Comparison of ENCODE assay signal across 24 cellular contexts in the genomic region with DNA sequence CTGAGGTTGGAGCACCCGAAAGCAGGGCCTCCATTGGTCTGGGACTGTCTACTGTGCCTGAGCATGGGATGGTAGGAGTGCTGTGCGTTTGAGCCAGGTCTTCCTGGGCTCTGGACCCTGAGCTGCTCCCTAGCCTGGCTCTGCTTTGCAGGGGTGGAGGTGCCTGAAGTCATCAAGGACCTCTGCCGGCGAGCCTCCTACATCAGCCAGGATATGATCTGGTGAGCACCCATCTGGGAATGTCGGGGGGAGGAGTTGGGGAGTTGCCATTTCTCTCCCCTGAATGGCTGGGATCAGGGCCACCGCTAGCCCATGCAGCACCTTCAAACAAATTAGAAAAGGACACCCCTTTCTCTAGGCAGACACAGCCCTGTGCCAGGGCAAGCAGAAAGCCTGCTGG. TPM values are rescaled to one million over a fixed set of nuclear protein-coding genes. Genes with fewer than 3 reads are reported as not detected.
"Had no signal": no experiment of that assay in that cellular context is flagged by ENCODE, and none has a peak within 500 bp of the region (broad histone marks: within the 10 kb centered on the region; RNA-seq: fewer than 3 reads in every experiment).

No MANE protein-coding gene starts in this region.

- H3K9me3 ChIP-seq: psoas muscle, right lobe of liver, tibial artery, upper lobe of left lung, vagina had no signal

- H3K4me3 Mint-ChIP-seq: naive B cell; nephron; stimulated activated memory B cell treated with anti-CD40 and anti-IgM and Interleukin-4, amounts not matched to agents 10 μg/mL and 1 μg/mL and 100 μg/mL, for 72 hours; stimulated activated naive CD8-positive, alpha-beta T cell treated with anti-CD3 and anti-CD28 coated beads, Interleukin-15, Interleukin-2, amounts not matched to agents 100 ng/mL and 50 ng/mL, for 24 hours had no signal

- H3K27ac ChIP-seq: dorsolateral prefrontal cortex, hepatocyte, psoas muscle, right lobe of liver, tibial artery, upper lobe of left lung, vagina had no signal

- H3K27ac Mint-ChIP-seq: nephron; stimulated activated memory B cell treated with anti-CD40 and anti-IgM and Interleukin-4, amounts not matched to agents 10 μg/mL and 1 μg/mL and 100 μg/mL, for 72 hours; stimulated activated naive CD8-positive, alpha-beta T cell treated with anti-CD3 and anti-CD28 coated beads, Interleukin-15, Interleukin-2, amounts not matched to agents 100 ng/mL and 50 ng/mL, for 24 hours had no signal

- H3K79me2 ChIP-seq: hepatocyte had no signal

- H3K4me1 Mint-ChIP-seq: nephron; stimulated activated memory B cell treated with anti-CD40 and anti-IgM and Interleukin-4, amounts not matched to agents 10 μg/mL and 1 μg/mL and 100 μg/mL, for 72 hours had no signal

- H3K27me3 ChIP-seq: dorsolateral prefrontal cortex, hepatocyte, right lobe of liver, tibial artery, upper lobe of left lung, vagina had no signal

- H3K4me2 ChIP-seq: hepatocyte had no signal

- H3K4me1 ChIP-seq: psoas muscle, right lobe of liver, tibial artery had no signal

- H3K27me3 Mint-ChIP-seq: naive B cell; stimulated activated memory B cell treated with anti-CD40 and anti-IgM and Interleukin-4, amounts not matched to agents 10 μg/mL and 1 μg/mL and 100 μg/mL, for 72 hours; stimulated activated naive CD8-positive, alpha-beta T cell treated with anti-CD3 and anti-CD28 coated beads, Interleukin-15, Interleukin-2, amounts not matched to agents 100 ng/mL and 50 ng/mL, for 24 hours had no signal

- H3K36me3 ChIP-seq: right lobe of liver had no signal

- H2AFZ ChIP-seq: hepatocyte had no signal

- H3K4me3 ChIP-seq: dorsolateral prefrontal cortex, hepatocyte, psoas muscle, right lobe of liver, tibial artery, upper lobe of left lung, vagina had no signal

- ATAC-seq: left colon; left ventricle myocardium superior; psoas muscle; stimulated activated memory B cell treated with anti-CD40 and anti-IgM and Interleukin-4, amounts not matched to agents 10 μg/mL and 1 μg/mL and 100 μg/mL, for 72 hours had no signal

- H3K9me3 Mint-ChIP-seq: naive B cell; nephron; stimulated activated memory B cell treated with anti-CD40 and anti-IgM and Interleukin-4, amounts not matched to agents 10 μg/mL and 1 μg/mL and 100 μg/mL, for 72 hours; stimulated activated naive CD8-positive, alpha-beta T cell treated with anti-CD3 and anti-CD28 coated beads, Interleukin-15, Interleukin-2, amounts not matched to agents 100 ng/mL and 50 ng/mL, for 24 hours had no signal

- DNase-seq: dorsolateral prefrontal cortex; effector CD8-positive, alpha-beta T cell; foreskin melanocyte; head of caudate nucleus; left colon; left ventricle myocardium superior; mesendoderm; naive B cell; psoas muscle; retina; right lobe of liver; stimulated activated CD4-positive, alpha-beta T cell treated with anti-CD3 and anti-CD28 coated beads, Interleukin-4, amount 100 ng/mL, for 1 hour; stimulated activated CD8-positive, alpha-beta memory T cell treated with anti-CD3 and anti-CD28 coated beads, Interleukin-4, amount 100 ng/mL, for 48 hours; tibial artery; upper lobe of left lung had no signal

RNA-seq across cellular contexts. Expression of a gene that starts 20.7 kb away (rescaled TPM):
- total RNA-seq: lung microvascular endothelial cell, temporal lobe had no signal

RNA-seq across cellular contexts. Expression of a gene that starts 20.8 kb away (rescaled TPM):
- total RNA-seq: kidney epithelial cell, lung microvascular endothelial cell, right lobe of liver had no signal

RNA-seq across cellular contexts. Expression of a gene that starts 36.4 kb away (rescaled TPM):
- total RNA-seq: dorsolateral prefrontal cortex, kidney epithelial cell, left ventricle myocardium superior, lung microvascular endothelial cell, omental fat pad, psoas muscle, temporal lobe had no signal

RNA-seq across cellular contexts. Expression of a gene that starts 36.5 kb away (rescaled TPM):
- total RNA-seq: lung microvascular endothelial cell, temporal lobe had no signal
